In genomic region chrX:129843459-129844306, GRCh38 we compare ENCODE assay signal across 8 cellular contexts. TPM values are rescaled to one million over a fixed set of nuclear protein-coding genes. Genes with fewer than 3 reads are reported as not detected.
A peak's percentile ranks its signal among the peaks of the same experiment; 100 is the strongest.
DNase-seq lines count a peak whose midpoint lies in the region; ATAC-seq and TF ChIP-seq lines count a peak whose summit lies in the region.

ZDHHC9 (minus strand) TSS chrX:129843886; CDS start chrX:129841945, 1,941 bp downstream.

- H3K36me3 ChIP-seq in A673 (ENCODE audit: insufficient read depth, low read length, poor library complexity, severe bottlenecking) (no peaks in the 10 kb centered on the region), WERI-Rb-1 (peaks cover 4% of the 10 kb centered on the region), breast epithelium (no peaks in the 10 kb centered on the region), iPS-20b (ENCODE audit: insufficient read depth, low read depth, low read length) (peaks cover 9% of the 10 kb centered on the region; the same call in 1 of the 2 replicates)

- TF ChIP-seq CTCF in A673 (conservative IDR thresholded peaks at IDR 0.05; ENCODE audit: low read depth, low read length) (no peak), WERI-Rb-1 (IDR thresholded peaks at IDR 0.05; ENCODE audit: low read depth, low read length) (no peak), breast epithelium (IDR thresholded peaks at IDR 0.05) (peak in 1 of 3 donors; percentile 13)

- no peak for TF ChIP-seq POLR2A in breast epithelium (IDR thresholded peaks at IDR 0.05)

- POLR2A ChIA-PET in A673 (lab: Charles Lee; ENCODE audit: low non-redundant PET): interaction anchor here (0.7 kb wide), 1 partner anchor 65 kb away, joined by 3 read pairs; no protein-coding TSS in a partner anchor

- H3K4me1 ChIP-seq in A673 (ENCODE audit: insufficient read depth, low read length, poor library complexity, severe bottlenecking): no peaks in the 10 kb centered on the region
- no peaks in the 10 kb centered on the region for H3K4me1 ChIP-seq in breast epithelium
- no peaks in the 10 kb centered on the region; the same call in 1 of the 2 replicates for H3K4me1 ChIP-seq in iPS-20b (ENCODE audit: insufficient read depth, low read length)

- peak within 1 kb of the TSS; percentile 65 for H3K4me3 ChIP-seq in A673 (ENCODE audit: low read depth, low read length, poor library complexity, severe bottlenecking)
- peak within 1 kb of the TSS; percentile 76 for H3K4me3 ChIP-seq in WERI-Rb-1 (ENCODE audit: low read depth, low read length)
- H3K4me3 ChIP-seq in breast epithelium: peak within 1 kb of the TSS; percentile 68 to 72 (median 71)
- peak within 1 kb of the TSS; percentile 94 for H3K4me3 ChIP-seq in iPS-20b (ENCODE audit: low read length)
- H3K4me3 ChIP-seq in skin epidermis: peak within 1 kb of the TSS; percentile 47 to 85 (median 68)

- ATAC-seq in GM18870 (IDR thresholded peaks at IDR 0.05; ENCODE audit: unreplicated experiment) (peak; percentile 87), HG03108 (IDR thresholded peaks at IDR 0.05; ENCODE audit: unreplicated experiment) (peak; percentile 99)

- H3K9me3 ChIP-seq in A673 (ENCODE audit: low read depth, low read length, poor library complexity, severe bottlenecking): no peaks in the 10 kb centered on the region
- no peaks in the 10 kb centered on the region for H3K9me3 ChIP-seq in WERI-Rb-1 (ENCODE audit: severe bottlenecking)
- no peaks in the 10 kb centered on the region for H3K9me3 ChIP-seq in breast epithelium
- H3K9me3 ChIP-seq in iPS-20b (ENCODE audit: insufficient read depth, low read depth, low read length): no peaks in the 10 kb centered on the region

- H3K27ac ChIP-seq in A673 (ENCODE audit: low read depth, low read length, poor library complexity, severe bottlenecking) (peak within 1 kb of the TSS; percentile 58), WERI-Rb-1 (peak within 1 kb of the TSS; percentile 55), breast epithelium (peak within 1 kb of the TSS; percentile 81 to 82), iPS-20b (ENCODE audit: low read length) (no peak within 1 kb of the TSS), skin epidermis (peak within 1 kb of the TSS; percentile 16 to 92 (median 81))

- intact Hi-C loops in A673 (cut with micrococcal nuclease; ENCODE audit: unreplicated experiment): no loop called here
- intact Hi-C loops in breast epithelium (cut with DNase I; ENCODE audit: low total_unique reads): no loop called here

- BruUV-seq in A673 (replicated peaks; lab: Mats Ljungman, UMichigan): no TSS peak

- peak within 1 kb of the TSS; percentile 83 for H3K9ac ChIP-seq in iPS-20b (ENCODE audit: low read depth, low read length)

- peak; percentile 90 for DNase-seq in A673 (ENCODE audit: low spot score)
- DNase-seq in NCI-H2196 (lab: John Stamatoyannopoulos, UW; ENCODE audit: unreplicated experiment): peak; percentile 77
- DNase-seq in WERI-Rb-1: peak; percentile 83
- DNase-seq in breast epithelium (ENCODE audit: low spot score in 2 of 2): peak; percentile 69 to 80

- CTCF ChIA-PET in A673 (lab: Charles Lee): no interaction called here

- no peaks in the 10 kb centered on the region for H3K27me3 ChIP-seq in A673 (replicated peaks; ENCODE audit: insufficient read depth, low read depth, low read length, poor library complexity)
- H3K27me3 ChIP-seq in WERI-Rb-1 (ENCODE audit: insufficient read depth, low read depth, severe bottlenecking): peaks cover 17% of the 10 kb centered on the region
- H3K27me3 ChIP-seq in breast epithelium: peaks cover 0 to 18% of the 10 kb centered on the region in 2 donors
- H3K27me3 ChIP-seq in iPS-20b (ENCODE audit: insufficient read depth, low read length): no peaks in the 10 kb centered on the region

RNA-seq across cellular contexts. Expression of gene ZDHHC9, which starts in this region (rescaled TPM):
- total RNA-seq in A673 (2021): 17.1 and 19.4 TPM in 2 replicates
- total RNA-seq in breast epithelium: 10 to 100 TPM; 21.8 to 36.2 (median 34.4) TPM
